8 cellular contexts compared by ENCODE assay signal in genomic region chr6:50791900-50792508, GRCh38. TPM values are rescaled to one million over a fixed set of nuclear protein-coding genes. Genes with fewer than 3 reads are reported as not detected.
DNase-seq lines count a peak whose midpoint lies in the region; ATAC-seq and TF ChIP-seq lines count a peak whose summit lies in the region.

No MANE protein-coding gene starts in this region.

- no peaks in the 10 kb centered on the region for H3K4me1 Mint-ChIP-seq in T-helper 17 cell

- peak; percentile 70 for ATAC-seq in GM21360 (IDR thresholded peaks at IDR 0.05; ENCODE audit: unreplicated experiment)
- ATAC-seq in gastrocnemius medialis: no peak
- no peak for ATAC-seq in T-helper 17 cell

- in situ Hi-C loops in gastrocnemius medialis (cut with MboI; ENCODE audit: low sequenced_read_pairs in 4 of 4): no loop called here

- no peaks in the 10 kb centered on the region for H3K36me3 Mint-ChIP-seq in T-helper 17 cell (ENCODE audit: low read depth)

- no peaks in the 10 kb centered on the region for H3K4me1 ChIP-seq in gastrocnemius medialis

- no peak overlapping the region for H3K27ac Mint-ChIP-seq in T-helper 17 cell

- no peak overlapping the region for H3K27ac ChIP-seq in gastrocnemius medialis

- no peak overlapping the region for H3K4me3 ChIP-seq in fibroblast of villous mesenchyme (ENCODE audit: low read depth, low read length)
- no peak overlapping the region for H3K4me3 ChIP-seq in gastrocnemius medialis

- DNase-seq in Daoy (ENCODE audit: low read depth) (peak; percentile 9), KG1 (lab: John Stamatoyannopoulos, UW) (peak; percentile 10), SHP77 treated with DMSO at 0.1 percent for 48 hours (lab: John Stamatoyannopoulos, UW) (peak; percentile 13), fibroblast of villous mesenchyme (ENCODE audit: low read depth) (peak; percentile 17), gastrocnemius medialis (no peak), T-helper 17 cell (no peak), C1 segment of cervical spinal cord (lab: John Stamatoyannopoulos, UW) (no peak)

- intact Hi-C loops in gastrocnemius medialis (cut with DNase I; ENCODE audit: low total_unique reads): no loop called here

- no peak overlapping the region for H3K4me3 Mint-ChIP-seq in T-helper 17 cell

- TF ChIP-seq POLR2A in gastrocnemius medialis (IDR thresholded peaks at IDR 0.05): no peak

- no peaks in the 10 kb centered on the region for H3K36me3 ChIP-seq in gastrocnemius medialis

- H3K9me3 ChIP-seq in gastrocnemius medialis (no peaks in the 10 kb centered on the region), T-helper 17 cell (ENCODE audit: control insufficient read depth, low read length, poor library complexity, severe bottlenecking) (no peaks in the 10 kb centered on the region)

- TF ChIP-seq CTCF in fibroblast of villous mesenchyme (IDR thresholded peaks at IDR 0.05; ENCODE audit: insufficient read depth, low read depth, low read length) (peak; percentile 63), gastrocnemius medialis (IDR thresholded peaks at IDR 0.05 in 4 of 5, conservative IDR thresholded peaks at IDR 0.05 in 1 of 5) (peak in 4 of 5 experiments; percentile 19 to 55 (median 32))

- H3K27me3 ChIP-seq in gastrocnemius medialis: no peaks in the 10 kb centered on the region

- H3K27me3 Mint-ChIP-seq in T-helper 17 cell: no peaks in the 10 kb centered on the region

RNA-seq across cellular contexts. Expression of gene TFAP2B, which starts 26.7 kb away (rescaled TPM):
- not detected in 2 replicates for total RNA-seq in Daoy (2014; rRNA removed; shearing (Covaris generic))
- total RNA-seq in fibroblast of villous mesenchyme (not detected in 2 replicates), gastrocnemius medialis (not detected), T-helper 17 cell (not detected)

Comparison
In these comparisons a context has a peak if more than half of its experiments do, and no peak if none do; other contexts are left out.
1. DNase-seq: peak in Daoy (single experiment), KG1 (single experiment), SHP77 treated with DMSO at 0.1 percent for 48 hours (single experiment) and fibroblast of villous mesenchyme (single experiment); none in gastrocnemius medialis (0 of 2), T-helper 17 cell (0 of 3) and C1 segment of cervical spinal cord (0 of 14).